8 cellular contexts compared by ENCODE assay signal in the genomic region with DNA sequence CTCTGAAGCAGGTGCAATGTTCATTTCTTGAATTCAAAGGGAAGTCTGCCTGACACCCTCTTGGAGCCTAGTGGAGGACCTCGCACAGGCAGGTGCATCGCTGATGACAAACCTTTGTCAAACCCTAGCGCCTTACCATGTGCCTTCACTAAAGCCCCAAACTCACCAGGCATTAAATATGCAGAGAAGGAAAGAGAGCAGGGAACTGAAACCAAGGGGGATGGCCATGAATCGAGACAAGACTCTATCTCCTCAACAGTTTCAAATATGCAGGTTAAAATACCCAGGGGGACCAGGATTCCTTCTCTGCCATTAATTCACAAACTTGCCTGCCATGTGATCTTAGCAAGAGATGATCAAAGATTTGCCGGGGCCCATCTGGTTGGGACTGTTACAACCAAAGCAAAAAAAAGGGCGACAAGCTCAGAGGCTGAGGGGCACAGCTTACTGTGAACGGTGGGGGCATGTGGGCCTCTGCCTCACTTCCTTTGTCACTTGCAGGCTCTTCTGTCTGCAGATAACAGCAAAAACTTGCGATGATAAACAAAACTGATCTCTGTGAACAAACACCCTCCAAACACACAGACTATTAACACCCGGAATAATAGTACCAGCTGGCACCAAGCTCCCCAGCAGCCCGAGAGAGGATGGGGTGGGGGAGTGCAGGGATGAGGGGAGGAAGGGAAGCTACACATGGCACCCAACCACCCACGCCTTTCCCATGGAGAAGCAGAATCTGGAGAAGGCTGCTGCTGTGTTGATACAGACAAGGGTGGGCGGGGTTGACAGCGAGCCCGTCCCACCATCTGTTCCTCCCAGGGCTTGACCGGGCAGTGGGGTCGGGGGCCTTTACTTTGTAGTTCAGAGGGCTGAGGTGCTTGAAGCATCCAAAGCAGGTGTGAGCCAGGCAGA. TPM values are rescaled to one million over a fixed set of nuclear protein-coding genes. Genes with fewer than 3 reads are reported as not detected.
DNase-seq lines count a peak whose midpoint lies in the region; ATAC-seq and TF ChIP-seq lines count a peak whose summit lies in the region.

No MANE protein-coding gene starts in this region.

- no peak for TF ChIP-seq EP300 in upper lobe of left lung (IDR thresholded peaks at IDR 0.05)
- no peak for TF ChIP-seq EP300 in gastroesophageal sphincter (IDR thresholded peaks at IDR 0.05)

- TF ChIP-seq CTCF in fibroblast of mammary gland (conservative IDR thresholded peaks at IDR 0.05; ENCODE audit: control insufficient read depth, insufficient read depth, low read depth, low read length) (no peak), upper lobe of left lung (IDR thresholded peaks at IDR 0.05) (no peak), gastroesophageal sphincter (IDR thresholded peaks at IDR 0.05) (no peak)

- no peak for TF ChIP-seq POLR2A in upper lobe of left lung (IDR thresholded peaks at IDR 0.05)
- TF ChIP-seq POLR2A in gastroesophageal sphincter (IDR thresholded peaks at IDR 0.05) = no peak

- H3K27ac ChIP-seq in upper lobe of left lung (peak overlapping the region in 3 of 4 donors; percentile 34 to 60 (median 45)), gastroesophageal sphincter (peak overlapping the region in 1 of 4 donors; percentile 34)

- H3K36me3 ChIP-seq in upper lobe of left lung (peaks cover 8 to 95% (median 58%) of the 10 kb centered on the region in 4 donors), gastroesophageal sphincter (peaks cover 0 to 92% of the 10 kb centered on the region in 2 donors)

- WGBS in upper lobe of left lung, 2 donors = 59 to 65% methylated on average over 16 of the region's 16 CpGs
- 60 to 77% methylated on average over 5 to 9 of the region's 16 CpGs for WGBS in gastroesophageal sphincter (ENCODE audit: low coverage in 1 of 2), 2 donors

- H3K4me3 ChIP-seq in fibroblast of mammary gland (ENCODE audit: control insufficient read depth, low read depth, low read length) (no peak overlapping the region), upper lobe of left lung (no peak overlapping the region), gastroesophageal sphincter (no peak overlapping the region)

- peak; percentile 23 for DNase-seq in stimulated activated CD8-positive, alpha-beta memory T cell treated with anti-CD3 and anti-CD28 coated beads, Interleukin-12 subunit alpha, Interleukin-12 subunit beta, amount 100 ng/mL, for 1 hour (ENCODE audit: low read depth)
- no peak for DNase-seq in stimulated activated CD8-positive, alpha-beta memory T cell treated with anti-CD3 and anti-CD28 coated beads, Interleukin-4, amount 100 ng/mL, for 48 hours
- peak; percentile 53 for DNase-seq in NOMO-1 treated with DMSO at 0.1 percent for 48 hours (lab: John Stamatoyannopoulos, UW; ENCODE audit: unreplicated experiment)
- DNase-seq in fibroblast of mammary gland (ENCODE audit: low read depth) = peak; percentile 30
- no peak for DNase-seq in upper lobe of left lung
- no peak for DNase-seq in NCI-H1092 treated with DMSO at 0.1 percent for 48 hours (lab: John Stamatoyannopoulos, UW)

- peak; percentile 59 for ATAC-seq in HG02852 (IDR thresholded peaks at IDR 0.05; ENCODE audit: unreplicated experiment)
- no peak for ATAC-seq in upper lobe of left lung (ENCODE audit: low FRiP score in 2 of 2)
- no peak for ATAC-seq in gastroesophageal sphincter

- H3K9me3 ChIP-seq in upper lobe of left lung (no peaks in the 10 kb centered on the region), gastroesophageal sphincter (no peaks in the 10 kb centered on the region)

- H3K27me3 ChIP-seq in upper lobe of left lung (no peaks in the 10 kb centered on the region), gastroesophageal sphincter (no peaks in the 10 kb centered on the region)

- H3K4me1 ChIP-seq in upper lobe of left lung (peaks cover 11 to 36% (median 16%) of the 10 kb centered on the region in 4 donors), gastroesophageal sphincter (peaks cover 0 to 48% (median 5%) of the 10 kb centered on the region in 3 donors)

RNA-seq across cellular contexts. Expression of a gene that starts 33.9 kb away (rescaled TPM):
- 100 to 1,000 TPM in 4 of 6 donors, 10 to 100 TPM in 2; 57.9 to 244 (median 105) TPM for total RNA-seq in upper lobe of left lung
- total RNA-seq in gastroesophageal sphincter = 10 to 100 TPM; 10.9 to 55.9 (median 23.8) TPM

RNA-seq across cellular contexts. Expression of a gene that starts 38.4 kb away (rescaled TPM):
- total RNA-seq in upper lobe of left lung (100 to 1,000 TPM in 5 of 6 donors, 10 to 100 TPM in 1; 82.8 to 205 (median 141) TPM), gastroesophageal sphincter (100 to 1,000 TPM in 3 of 4 donors, 10 to 100 TPM in 1; 74.0 to 133 (median 101) TPM)

RNA-seq across cellular contexts. Expression of a gene that starts 40.6 kb away (rescaled TPM):
- total RNA-seq in upper lobe of left lung (under 1 TPM in 2 of 6 donors, not detected in 4; 0.47 to 0.69 TPM), gastroesophageal sphincter (1 to 10 TPM in 1 of 4 donors, under 1 TPM in 1, not detected in 2; 0.35 to 1.4 TPM)

Comparison
In these comparisons a context has a peak if more than half of its experiments do, and no peak if none do; other contexts are left out.
1. DNase-seq: peak in stimulated activated CD8-positive, alpha-beta memory T cell treated with anti-CD3 and anti-CD28 coated beads, Interleukin-12 subunit alpha, Interleukin-12 subunit beta, amount 100 ng/mL, for 1 hour (single experiment), NOMO-1 treated with DMSO at 0.1 percent for 48 hours (single experiment) and fibroblast of mammary gland (single experiment); none in stimulated activated CD8-positive, alpha-beta memory T cell treated with anti-CD3 and anti-CD28 coated beads, Interleukin-4, amount 100 ng/mL, for 48 hours (single experiment), upper lobe of left lung (0 of 2) and NCI-H1092 treated with DMSO at 0.1 percent for 48 hours (single experiment).